In genomic region chr13:112725346-112726017, GRCh38 we compare ENCODE assay signal across 8 cellular contexts. TPM values are rescaled to one million over a fixed set of nuclear protein-coding genes. Genes with fewer than 3 reads are reported as not detected.
DNase-seq lines count a peak whose midpoint lies in the region; ATAC-seq, FAIRE-seq and TF ChIP-seq lines count a peak whose summit lies in the region.

No MANE protein-coding gene starts in this region.

- FAIRE-seq in GM12892 (lab: Jason Lieb, UNC) = peak; percentile 85

- in situ Hi-C loops in ACHN (cut with HindIII; ENCODE audit: low pct_ligation_motif_present, low pct_unique_long_range_greater_than_20kb, low sequenced_read_pairs) = no loop called here

- H3K4me1 ChIP-seq in A673 (ENCODE audit: insufficient read depth, low read length, poor library complexity, severe bottlenecking) = no peaks in the 10 kb centered on the region

- DNase-seq in GM12892 (ENCODE audit: insufficient read length) (no peak), HK-2 (ENCODE audit: unreplicated experiment) (peak; percentile 21), mucosa of gallbladder (ENCODE audit: low spot score) (peak; percentile 39), cortex of kidney (lab: John Stamatoyannopoulos, UW) (no peak), ACHN (no peak), A673 (ENCODE audit: low spot score) (no peak)
- peak; percentile 13 to 19 for DNase-seq in activated CD4-positive, alpha-beta T cell treated with anti-CD3 and anti-CD28 coated beads, Interleukin-2, amount 50 U/mL, for 48 hours

- no peak for TF ChIP-seq CTCF in A673 (conservative IDR thresholded peaks at IDR 0.05; ENCODE audit: low read depth, low read length)

- BruUV-seq in A673 (replicated peaks; lab: Mats Ljungman, UMichigan) = no TSS peak

- H3K27me3 ChIP-seq in A673 (replicated peaks; ENCODE audit: insufficient read depth, low read depth, low read length, poor library complexity) = no peaks in the 10 kb centered on the region

- H3K27ac ChIP-seq in A673 (ENCODE audit: low read depth, low read length, poor library complexity, severe bottlenecking) = no peak overlapping the region

- POLR2A ChIA-PET in A673 (lab: Charles Lee; ENCODE audit: low non-redundant PET) = no interaction called here

- H3K4me3 ChIP-seq in A673 (ENCODE audit: low read depth, low read length, poor library complexity, severe bottlenecking) = no peak overlapping the region

- no peak for TF ChIP-seq POLR2A in GM12892 (IDR thresholded peaks at IDR 0.05; ENCODE audit: low read depth, low read length)

- CTCF ChIA-PET in A673 (lab: Charles Lee) = no interaction called here

- no peaks in the 10 kb centered on the region for H3K36me3 ChIP-seq in A673 (ENCODE audit: insufficient read depth, low read length, poor library complexity, severe bottlenecking)

- no peaks in the 10 kb centered on the region for H3K9me3 ChIP-seq in A673 (ENCODE audit: low read depth, low read length, poor library complexity, severe bottlenecking)

- ATAC-seq in HG03025 (IDR thresholded peaks at IDR 0.05; ENCODE audit: low FRiP score, unreplicated experiment) = no peak

- intact Hi-C loops in A673 (cut with micrococcal nuclease; ENCODE audit: unreplicated experiment) = no loop called here

RNA-seq across cellular contexts. Expression of gene ATP11A, which starts 35.6 kb away (rescaled TPM):
- 18.7 TPM for polyA plus RNA-seq in GM12892 (2012; ENCODE audit: missing spikeins)
- 191 TPM for total RNA-seq in mucosa of gallbladder
- total RNA-seq in A673 (2021) = 9.4 and 11.8 TPM in 2 replicates

Comparison
In these comparisons a context has a peak if more than half of its experiments do, and no peak if none do; other contexts are left out.
1. DNase-seq: peak in HK-2 (single experiment), activated CD4-positive, alpha-beta T cell treated with anti-CD3 and anti-CD28 coated beads, Interleukin-2, amount 50 U/mL, for 48 hours (2 of 2) and mucosa of gallbladder (single experiment); none in GM12892 (single experiment), cortex of kidney (single experiment), ACHN (single experiment) and A673 (single experiment).
2. RNA of gene ATP11A, which starts 35.6 kb away (total RNA-seq): 191 TPM in mucosa of gallbladder (single experiment); 9.4 to 11.8 TPM in A673; every median in the first group is over 10 times any median in the second.